In genomic region chr6:136526937-136527336, GRCh38 we compare ENCODE assay signal across 19 cellular contexts. TPM values are rescaled to one million over a fixed set of nuclear protein-coding genes. Genes with fewer than 3 reads are reported as not detected.
A peak's percentile ranks its signal among the peaks of the same experiment; 100 is the strongest.
DNase-seq lines count a peak whose midpoint lies in the region; ATAC-seq and TF ChIP-seq lines count a peak whose summit lies in the region.
"Had no signal": no experiment of that assay in that cellular context is flagged by ENCODE, and none has a peak within 500 bp of the region (broad histone marks: within the 10 kb centered on the region; RNA-seq: fewer than 3 reads in every experiment).

No MANE protein-coding gene starts in this region.

- H3K9me3 Mint-ChIP-seq in activated naive CD4-positive, alpha-beta T cell treated with anti-CD3 and anti-CD28 coated beads, Interleukin-2, amount 50 U/mL, for 24 hours: no peaks in the 10 kb centered on the region
- no peaks in the 10 kb centered on the region for H3K9me3 Mint-ChIP-seq in naive thymus-derived CD4-positive, alpha-beta T cell
- H3K9me3 Mint-ChIP-seq: activated CD4-positive, alpha-beta T cell treated with anti-CD3 and anti-CD28 coated beads, Interleukin-2, amount 10 ng/mL, durations not matched to agents 7 days and 5 days; central memory CD8-positive, alpha-beta T cell had no signal

- no peaks in the 10 kb centered on the region for H3K9me3 ChIP-seq in naive thymus-derived CD4-positive, alpha-beta T cell (ENCODE audit: control insufficient read depth in 2 of 3, low read length in 3 of 3)
- H3K9me3 ChIP-seq in upper lobe of right lung: no peaks in the 10 kb centered on the region
- H3K9me3 ChIP-seq: stomach had no signal

- ATAC-seq in naive thymus-derived CD4-positive, alpha-beta T cell: no peak
- peak; percentile 56 for ATAC-seq in upper lobe of right lung
- no peak for ATAC-seq in HG02981 (IDR thresholded peaks at IDR 0.05; ENCODE audit: unreplicated experiment)
- no peak for ATAC-seq in HG03432 (IDR thresholded peaks at IDR 0.05; ENCODE audit: unreplicated experiment)
- no peak for ATAC-seq in HG02973 (IDR thresholded peaks at IDR 0.05; ENCODE audit: unreplicated experiment)

- H3K4me1 Mint-ChIP-seq in activated naive CD4-positive, alpha-beta T cell treated with anti-CD3 and anti-CD28 coated beads, Interleukin-2, amount 50 U/mL, for 24 hours: peaks cover 16% of the 10 kb centered on the region
- peaks cover 0 to 26% (median 22%) of the 10 kb centered on the region in 7 donors for H3K4me1 Mint-ChIP-seq in naive thymus-derived CD4-positive, alpha-beta T cell

- H3K4me3 Mint-ChIP-seq in activated naive CD4-positive, alpha-beta T cell treated with anti-CD3 and anti-CD28 coated beads, Interleukin-2, amount 50 U/mL, for 24 hours: peak overlapping the region; percentile 41
- peak overlapping the region in 6 of 10 donors; percentile 51 to 77 (median 68) for H3K4me3 Mint-ChIP-seq in naive thymus-derived CD4-positive, alpha-beta T cell
- H3K4me3 Mint-ChIP-seq: activated CD4-positive, alpha-beta T cell treated with anti-CD3 and anti-CD28 coated beads, Interleukin-2, amount 10 ng/mL, durations not matched to agents 7 days and 5 days; central memory CD8-positive, alpha-beta T cell had no signal

- peaks cover 0 to 9% of the 10 kb centered on the region in 2 donors for H3K4me1 ChIP-seq in naive thymus-derived CD4-positive, alpha-beta T cell (ENCODE audit: control insufficient read depth in 2 of 2, insufficient read depth in 2 of 2, low read length in 2 of 2)
- H3K4me1 ChIP-seq in upper lobe of right lung: no peaks in the 10 kb centered on the region

- H3K27me3 ChIP-seq in dorsolateral prefrontal cortex (no peaks in the 10 kb centered on the region), upper lobe of right lung (no peaks in the 10 kb centered on the region)
- H3K27me3 ChIP-seq in naive thymus-derived CD4-positive, alpha-beta T cell (ENCODE audit: control insufficient read depth in 2 of 2, insufficient read depth in 2 of 2, low read length in 2 of 2): no peaks in the 10 kb centered on the region
- H3K27me3 ChIP-seq: stomach had no signal

- intact Hi-C loops in dorsolateral prefrontal cortex (cut with DNase I): loop anchor here (2.0 to 10.0 kb wide), 4 partner anchors 22 to 236 kb away; no protein-coding TSS in a partner anchor
- intact Hi-C loops in naive thymus-derived CD4-positive, alpha-beta T cell (cut with micrococcal nuclease): loop anchor here in 1 of 2 donors (1.0 kb wide), 1 partner anchor 23 kb away; the partner anchor contains the start of gene MAP7
- intact Hi-C loops in upper lobe of right lung (cut with DNase I): no loop called here

- H3K27ac ChIP-seq in dorsolateral prefrontal cortex (peak overlapping the region; percentile 66 to 99 (median 96)), upper lobe of right lung (no peak overlapping the region)
- H3K27ac ChIP-seq in naive thymus-derived CD4-positive, alpha-beta T cell (ENCODE audit: low read depth, low read length): no peak overlapping the region
- H3K27ac ChIP-seq: C4-2B, RWPE1, stomach had no signal

- H3K4me3 ChIP-seq in dorsolateral prefrontal cortex (peak overlapping the region; percentile 35 to 81 (median 66)), upper lobe of right lung (no peak overlapping the region)
- no peak overlapping the region for H3K4me3 ChIP-seq in naive thymus-derived CD4-positive, alpha-beta T cell (ENCODE audit: low read length)
- H3K4me3 ChIP-seq: GM12878, lung, stomach had no signal

- no peaks in the 10 kb centered on the region for H3K36me3 ChIP-seq in naive thymus-derived CD4-positive, alpha-beta T cell (ENCODE audit: control insufficient read depth in 2 of 3, insufficient read depth in 3 of 3, low read length in 3 of 3)
- no peaks in the 10 kb centered on the region for H3K36me3 ChIP-seq in upper lobe of right lung
- H3K36me3 ChIP-seq: stomach had no signal

- no peak for DNase-seq in activated naive CD4-positive, alpha-beta T cell treated with Interleukin-2 at 50 U/mL for 16 hours
- DNase-seq in dorsolateral prefrontal cortex (no peak), upper lobe of right lung (no peak)
- DNase-seq in naive thymus-derived CD4-positive, alpha-beta T cell: no peak
- DNase-seq: activated CD8-positive, alpha-beta memory T cell treated with anti-CD3 and anti-CD28 coated beads, Interleukin-2, amount 50 U/mL, for 4 hours; amniotic stem cell; DMS 273 treated with DMSO at 0.1 percent for 48 hours; NCI-H446 treated with DMSO at 0.1 percent for 48 hours had no signal

- peaks cover 12% of the 10 kb centered on the region for H3K27me3 Mint-ChIP-seq in activated naive CD4-positive, alpha-beta T cell treated with anti-CD3 and anti-CD28 coated beads, Interleukin-2, amount 50 U/mL, for 24 hours
- H3K27me3 Mint-ChIP-seq in naive thymus-derived CD4-positive, alpha-beta T cell: peaks cover 0 to 13% (median 5%) of the 10 kb centered on the region in 5 donors

- CTCF ChIA-PET in naive thymus-derived CD4-positive, alpha-beta T cell (lab: Charles Lee): no interaction called here

- no peaks in the 10 kb centered on the region for H3K36me3 Mint-ChIP-seq in activated naive CD4-positive, alpha-beta T cell treated with anti-CD3 and anti-CD28 coated beads, Interleukin-2, amount 50 U/mL, for 24 hours
- no peaks in the 10 kb centered on the region for H3K36me3 Mint-ChIP-seq in naive thymus-derived CD4-positive, alpha-beta T cell

- POLR2A ChIA-PET in naive thymus-derived CD4-positive, alpha-beta T cell (lab: Charles Lee): no interaction called here

- no peak for TF ChIP-seq CTCF in dorsolateral prefrontal cortex (IDR thresholded peaks at IDR 0.05 in 54 of 56, conservative IDR thresholded peaks at IDR 0.05 in 2 of 56; ENCODE audit: low read depth in 1 of 56, partially characterized antibody in 56 of 56)
- TF ChIP-seq CTCF in upper lobe of right lung (IDR thresholded peaks at IDR 0.05): no peak

- no peak overlapping the region for H3K27ac Mint-ChIP-seq in activated naive CD4-positive, alpha-beta T cell treated with anti-CD3 and anti-CD28 coated beads, Interleukin-2, amount 50 U/mL, for 24 hours
- H3K27ac Mint-ChIP-seq in naive thymus-derived CD4-positive, alpha-beta T cell: peak overlapping the region in 1 of 9 donors; percentile 52
- H3K27ac Mint-ChIP-seq: activated CD4-positive, alpha-beta T cell treated with anti-CD3 and anti-CD28 coated beads, Interleukin-2, amount 10 ng/mL, durations not matched to agents 7 days and 5 days had no signal

RNA-seq across cellular contexts. Expression of gene MAP7, which starts 23.3 kb away (rescaled TPM):
- total RNA-seq in dorsolateral prefrontal cortex (100 to 1,000 TPM in 67 of 120 experiments, 10 to 100 TPM in 53; 56.8 to 230 (median 104) TPM), upper lobe of right lung (23.2 TPM)
- 1 to 10 TPM in 1 of 5 experiments, under 1 TPM in 4; 0.14 to 1.1 (median 0.32) TPM for total RNA-seq in naive thymus-derived CD4-positive, alpha-beta T cell
- under 1 TPM; 0.13 to 0.17 TPM for polyA plus RNA-seq in naive thymus-derived CD4-positive, alpha-beta T cell

Comparison
In these comparisons a context has a peak if more than half of its experiments do, and no peak if none do; other contexts are left out.
1. H3K27ac ChIP-seq: peak in dorsolateral prefrontal cortex (59 of 59); none in naive thymus-derived CD4-positive, alpha-beta T cell (single experiment) and upper lobe of right lung (single experiment).
2. H3K4me3 ChIP-seq: peak in dorsolateral prefrontal cortex (59 of 59); none in naive thymus-derived CD4-positive, alpha-beta T cell (single experiment) and upper lobe of right lung (single experiment).
3. RNA of gene MAP7, which starts 23.3 kb away (total RNA-seq): 56.8 to 230 TPM in dorsolateral prefrontal cortex and 23.2 TPM in upper lobe of right lung (single experiment); 0.14 to 1.1 TPM in naive thymus-derived CD4-positive, alpha-beta T cell; every median in the first group is over 10 times any median in the second.